In genomic region chrX:79466636-79467035, GRCh38 we compare ENCODE assay signal across 20 cellular contexts.
DNase-seq lines count a peak whose midpoint lies in the region; ATAC-seq and TF ChIP-seq lines count a peak whose summit lies in the region.
"Had no signal": no experiment of that assay in that cellular context is flagged by ENCODE, and none has a peak within 500 bp of the region (broad histone marks: within the 10 kb centered on the region; RNA-seq: fewer than 3 reads in every experiment).

No MANE protein-coding gene starts in this region.

- TF ChIP-seq POLR2A in testis (IDR thresholded peaks at IDR 0.05) = no peak

- ATAC-seq in GM19035 (IDR thresholded peaks at IDR 0.05; ENCODE audit: unreplicated experiment) (peak; percentile 64), HG02870 (IDR thresholded peaks at IDR 0.05; ENCODE audit: unreplicated experiment) (peak; percentile 59), left lobe of liver (no peak)
- ATAC-seq: HCT116, SK-N-SH treated with all-trans-retinoic acid at 6 μM for 48 hours, T-cell had no signal

- peak overlapping the region; percentile 48 for H3K4me2 ChIP-seq in KMS-11
- H3K4me2 ChIP-seq: PC-9 had no signal

- H3K79me2 ChIP-seq in KMS-11 (ENCODE audit: insufficient read depth, low read depth) = no peaks in the 10 kb centered on the region

- no peaks in the 10 kb centered on the region for H4K20me1 ChIP-seq in KMS-11 (ENCODE audit: insufficient read depth)

- no peak overlapping the region for H3K27ac ChIP-seq in KMS-11
- no peak overlapping the region for H3K27ac ChIP-seq in testis
- H3K27ac ChIP-seq: PC-9, RWPE1 had no signal

- no peaks in the 10 kb centered on the region for H3K36me3 ChIP-seq in KMS-11 (ENCODE audit: insufficient read depth)
- H3K36me3 ChIP-seq in testis (ENCODE audit: low read depth, missing control alignments) = no peaks in the 10 kb centered on the region
- H3K36me3 ChIP-seq: BE2C had no signal

- H3K4me1 ChIP-seq in KMS-11 (ENCODE audit: low read depth, poor library complexity, severe bottlenecking) (peaks cover 29% of the 10 kb centered on the region), testis (no peaks in the 10 kb centered on the region)
- H3K4me1 ChIP-seq: BE2C had no signal

- H3K9ac ChIP-seq in KMS-11 = no peak overlapping the region

- TF ChIP-seq CTCF in KMS-11 (conservative IDR thresholded peaks at IDR 0.05; ENCODE audit: low read depth, low read length) = no peak
- TF ChIP-seq CTCF in testis (IDR thresholded peaks at IDR 0.05) = no peak

- H3K27me3 ChIP-seq in KMS-11 (ENCODE audit: insufficient read depth, low read depth) (no peaks in the 10 kb centered on the region), testis (no peaks in the 10 kb centered on the region)
- H3K27me3 ChIP-seq: BE2C had no signal

- no peak overlapping the region for H2AFZ ChIP-seq in KMS-11 (ENCODE audit: low read depth)
- H2AFZ ChIP-seq: PC-9 had no signal

- intact Hi-C loops in testis (cut with DNase I; ENCODE audit: low total_unique reads) = no loop called here

- no peak overlapping the region for H3K4me3 ChIP-seq in KMS-11 (IDR thresholded peaks at IDR 0.05; ENCODE audit: insufficient read depth, low read depth, low read length)
- H3K4me3 ChIP-seq in testis = no peak overlapping the region
- H3K4me3 ChIP-seq: PC-9 had no signal

- no peaks in the 10 kb centered on the region for H3K9me3 ChIP-seq in testis
- H3K9me3 ChIP-seq: BE2C had no signal

- DNase-seq in testis = no peak
- DNase-seq in NK-92 (lab: John Stamatoyannopoulos, UW; ENCODE audit: unreplicated experiment) = no peak
- no peak for DNase-seq in left lobe of liver (ENCODE audit: low spot score)
- DNase-seq in RKO (ENCODE audit: low spot score) = no peak
- DNase-seq: BE2C; CD4-positive, CD25-positive, alpha-beta regulatory T cell; IMR-90; NCI-H1694; NCI-H2081; NCI-H2171; NCI-H526; PC-9; SHP77 treated with DMSO at 0.1 percent for 48 hours; T-cell had no signal
